ENCODE assay signal across 9 cellular contexts in the genomic region with DNA sequence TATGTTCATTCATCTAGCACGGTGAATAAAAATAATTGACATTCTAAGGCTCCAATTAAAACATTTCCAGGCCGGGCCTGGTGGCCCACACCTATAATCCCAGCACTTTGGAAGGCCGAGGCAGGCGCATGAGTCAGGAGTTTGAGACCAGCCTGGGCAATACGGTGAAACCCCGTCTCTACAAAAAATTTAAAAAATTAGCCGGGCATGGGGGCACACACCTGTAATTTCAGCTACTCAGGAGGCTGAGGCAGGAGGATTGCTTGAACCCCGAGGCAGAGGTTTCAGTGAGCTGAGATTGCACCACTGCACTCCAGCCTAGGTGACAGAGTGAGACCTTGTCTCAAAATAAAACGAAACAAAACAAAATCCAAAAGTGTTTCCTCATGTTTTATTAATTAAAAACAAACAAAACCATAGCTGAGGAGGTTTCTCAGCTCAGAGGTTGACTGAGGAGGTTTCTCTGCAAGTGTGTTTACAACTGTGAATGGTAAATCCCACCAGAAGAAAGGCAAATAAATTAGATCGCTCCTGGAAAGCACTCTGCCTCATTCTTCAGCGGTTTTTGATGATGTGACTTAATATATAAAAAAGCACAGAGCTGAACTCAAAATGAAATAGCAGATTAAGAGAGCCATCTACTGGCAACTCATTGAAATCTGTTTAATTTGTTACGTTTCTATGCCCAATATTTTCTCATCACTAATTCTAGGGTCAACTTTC. TPM values are rescaled to one million over a fixed set of nuclear protein-coding genes. Genes with fewer than 3 reads are reported as not detected.
DNase-seq lines count a peak whose midpoint lies in the region; ATAC-seq, FAIRE-seq and TF ChIP-seq lines count a peak whose summit lies in the region.
"Had no signal": no experiment of that assay in that cellular context is flagged by ENCODE, and none has a peak within 500 bp of the region (broad histone marks: within the 10 kb centered on the region; RNA-seq: fewer than 3 reads in every experiment).

No MANE protein-coding gene starts in this region.

- in situ Hi-C loops in Panc1 (cut with HindIII; ENCODE audit: low pct_unique_long_range_greater_than_20kb, low sequenced_read_pairs) = no loop called here

- H2AFZ ChIP-seq in endothelial cell of umbilical vein (ENCODE audit: low read depth, low read length) = peak overlapping the region; percentile 80

- H3K9me1 ChIP-seq in endothelial cell of umbilical vein (replicated peaks; ENCODE audit: control insufficient read depth, extremely low read depth, insufficient read depth, low read length) = no peaks in the 10 kb centered on the region

- H3K4me1 Mint-ChIP-seq in nephron progenitor cell = no peaks in the 10 kb centered on the region

- DNase-seq in DMS53 (lab: John Stamatoyannopoulos, UW) (peak; percentile 85), HuH-7.5 (ENCODE audit: low spot score) (peak; percentile 22), Panc1 (ENCODE audit: low read depth, low spot score) (peak; percentile 51), endothelial cell of umbilical vein (ENCODE audit: low read depth, low spot score) (peak; percentile 58), nephron progenitor cell (no peak)
- DNase-seq in stimulated activated CD4-positive, alpha-beta T cell treated with anti-CD3 and anti-CD28 coated beads, Interleukin-15, amount 100 ng/mL, for 24 hours = no peak

- H3K36me3 ChIP-seq in Panc1 (ENCODE audit: control insufficient read depth, insufficient read depth, low read length) (no peaks in the 10 kb centered on the region), endothelial cell of umbilical vein (ENCODE audit: control insufficient read depth in 2 of 2, extremely low read depth in 1 of 2, insufficient read depth in 2 of 2, low read length in 2 of 2) (no peaks in the 10 kb centered on the region)
- H3K36me3 ChIP-seq: SJSA1 had no signal

- BruUV-seq in Panc1 (replicated peaks; lab: Mats Ljungman, UMichigan) = no TSS peak
- BruUV-seq in endothelial cell of umbilical vein (replicated peaks; lab: Mats Ljungman, UMichigan) = no TSS peak

- no peaks in the 10 kb centered on the region for H3K79me2 ChIP-seq in endothelial cell of umbilical vein (ENCODE audit: control insufficient read depth, insufficient read depth, low read length)

- CTCF ChIA-PET in Panc1 (lab: Charles Lee) = interaction anchor here (0.6 to 1.7 kb wide), 5 partner anchors 10 to 611 kb away, joined by 3 to 7 read pairs (median 7); no protein-coding TSS in a partner anchor
- CTCF ChIA-PET in endothelial cell of umbilical vein (lab: Charles Lee) = interaction anchor here (0.5 to 5.9 kb wide), 51 partner anchors 8 to 664 kb away, joined by 3 to 195 read pairs (median 4); no protein-coding TSS in a partner anchor

- H3K4me3 ChIP-seq in Panc1 (ENCODE audit: low read depth in 2 of 2, low read length in 2 of 2) (peak overlapping the region in 1 of 2 experiments; percentile 3; a peak in 1 of 4 replicates), endothelial cell of umbilical vein (replicated peaks in 1 of 3; ENCODE audit: insufficient read depth in 1 of 3, low read depth in 1 of 3, low read length in 3 of 3) (no peak overlapping the region)
- H3K4me3 ChIP-seq: SJSA1 had no signal

- peak; percentile 82 for FAIRE-seq in endothelial cell of umbilical vein (lab: Jason Lieb, UNC)

- H3K9ac ChIP-seq in endothelial cell of umbilical vein (replicated peaks; ENCODE audit: extremely low read depth, insufficient read depth, low read length) = no peak overlapping the region

- H4K20me1 ChIP-seq in endothelial cell of umbilical vein (replicated peaks; ENCODE audit: control insufficient read depth, extremely low read depth, insufficient read depth, low read length) = no peaks in the 10 kb centered on the region

- intact Hi-C loops in Panc1 (cut with micrococcal nuclease; ENCODE audit: unreplicated experiment) = loop anchor here (1.0 kb wide), 1 partner anchor 216 kb away; no protein-coding TSS in a partner anchor
- intact Hi-C loops in endothelial cell of umbilical vein (cut with micrococcal nuclease) = loop anchor here (1.0 to 5.0 kb wide), 6 partner anchors 216 to 571 kb away; partner anchors contain the start of gene USP1

- H3K4me2 ChIP-seq in endothelial cell of umbilical vein (ENCODE audit: insufficient read depth, low read length) = peak overlapping the region; percentile 52

- H3K27me3 ChIP-seq in Panc1 (ENCODE audit: control insufficient read depth, insufficient read depth, low read length) (no peaks in the 10 kb centered on the region; the same call in 1 of the 2 replicates), endothelial cell of umbilical vein (ENCODE audit: control insufficient read depth in 2 of 2, insufficient read depth in 2 of 2, low read length in 2 of 2) (no peaks in the 10 kb centered on the region)
- H3K27me3 ChIP-seq: SJSA1 had no signal

- H3K27me3 Mint-ChIP-seq in nephron progenitor cell (ENCODE audit: low read depth, poor library complexity) = no peaks in the 10 kb centered on the region

- TF ChIP-seq CTCF in Panc1 (IDR thresholded peaks at IDR 0.05) = peak; percentile 65; the same call in 1 of the 2 replicates
- peak; percentile 30 to 31 for TF ChIP-seq CTCF in endothelial cell of umbilical vein (IDR thresholded peaks at IDR 0.05; ENCODE audit: extremely low read depth in 1 of 2, insufficient read depth in 1 of 2, low read depth in 1 of 2, low read length in 2 of 2)
- TF ChIP-seq CTCF in nephron progenitor cell (IDR thresholded peaks at IDR 0.05) = peak; percentile 52

- H3K36me3 Mint-ChIP-seq in nephron progenitor cell (ENCODE audit: low read depth) = peaks cover 13% of the 10 kb centered on the region

- H3K4me3 Mint-ChIP-seq in nephron progenitor cell = no peak overlapping the region

- H3K4me1 ChIP-seq in Panc1 (ENCODE audit: control insufficient read depth, insufficient read depth, low read length) = no peaks in the 10 kb centered on the region
- no peaks in the 10 kb centered on the region for H3K4me1 ChIP-seq in endothelial cell of umbilical vein (ENCODE audit: control insufficient read depth, extremely low read depth, insufficient read depth, low read length)
- H3K4me1 ChIP-seq: SJSA1 had no signal

- H3K27ac Mint-ChIP-seq in nephron progenitor cell = no peak overlapping the region

- H3K9me3 ChIP-seq in Panc1 (ENCODE audit: control insufficient read depth, insufficient read depth, low read depth, low read length) = no peaks in the 10 kb centered on the region
- H3K9me3 ChIP-seq in endothelial cell of umbilical vein (replicated peaks; ENCODE audit: control insufficient read depth, insufficient read depth, low read length) = no peaks in the 10 kb centered on the region
- H3K9me3 ChIP-seq: SJSA1 had no signal

- no peak for TF ChIP-seq POLR2A in endothelial cell of umbilical vein (IDR thresholded peaks at IDR 0.05; ENCODE audit: low read depth, low read length)

- ATAC-seq in Panc1 (peak; percentile 65; the same call in 1 of the 2 replicates), HG02970 (IDR thresholded peaks at IDR 0.05; ENCODE audit: low FRiP score, unreplicated experiment) (no peak), HG03025 (IDR thresholded peaks at IDR 0.05; ENCODE audit: low FRiP score, unreplicated experiment) (no peak)

- dilution Hi-C loops in endothelial cell of umbilical vein (cut with MboI; ENCODE audit: extremely low pct_ligation_motif_present, low sequenced_read_pairs) = no loop called here

- POLR2A ChIA-PET in Panc1 (lab: Charles Lee) = interaction anchor here (0.5 to 0.6 kb wide), 2 partner anchors 254 to 445 kb away, joined by 3 to 5 read pairs; no protein-coding TSS in a partner anchor
- POLR2A ChIA-PET in endothelial cell of umbilical vein (lab: Charles Lee) = no interaction called here

- H3K9me3 Mint-ChIP-seq in nephron progenitor cell = peaks cover 20% of the 10 kb centered on the region

- H3K27ac ChIP-seq in Panc1 (ENCODE audit: low read length) (no peak overlapping the region), endothelial cell of umbilical vein (ENCODE audit: insufficient read depth, low read depth, low read length) (no peak overlapping the region)
- H3K27ac ChIP-seq: SJSA1 had no signal

TF ChIP-seq in endothelial cell of umbilical vein, 7 proteins besides CTCF, POLR2A, EP300 and RAD21:
- TF ChIP-seq EZH2 (IDR thresholded peaks at IDR 0.05; ENCODE audit: borderline replicate concordance, low read depth, low read length, severe bottlenecking) (no peak), GATA2 (IDR thresholded peaks at IDR 0.05; ENCODE audit: insufficient read depth, insufficient read length, low read depth, low read length) (no peak), JUN (IDR thresholded peaks at IDR 0.05; ENCODE audit: borderline replicate concordance, insufficient read depth, insufficient read length, low read depth) (no peak), FOS (IDR thresholded peaks at IDR 0.05; ENCODE audit: borderline replicate concordance, insufficient read depth, low read length) (no peak), POLR2AphosphoS5 (IDR thresholded peaks at IDR 0.05; ENCODE audit: insufficient read depth, low read depth, low read length) (no peak), MYC (IDR thresholded peaks at IDR 0.05; ENCODE audit: low read depth, low read length) (no peak)
- TF ChIP-seq, protein P1, sequence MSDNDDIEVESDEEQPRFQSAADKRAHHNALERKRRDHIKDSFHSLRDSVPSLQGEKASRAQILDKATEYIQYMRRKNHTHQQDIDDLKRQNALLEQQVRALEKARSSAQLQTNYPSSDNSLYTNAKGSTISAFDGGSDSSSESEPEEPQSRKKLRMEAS (IDR thresholded peaks at IDR 0.05; ENCODE audit: insufficient read depth, insufficient read length) = no peak

RNA-seq across cellular contexts. Expression of gene ATG4C, which starts 37.7 kb away (rescaled TPM):
- 6.5 TPM for total RNA-seq in Panc1 (2021; ENCODE audit: unreplicated experiment)
- polyA plus RNA-seq in Panc1 (2012; ENCODE audit: insufficient read length) = 7.5 TPM
- total RNA-seq in endothelial cell of umbilical vein = 9.5 and 11.8 TPM in 2 replicates
- polyA plus RNA-seq in endothelial cell of umbilical vein = 1.7 and 2.8 TPM in 2 replicates
- polyA plus RNA-seq in endothelial cell of umbilical vein (2011; cell fraction: cytosol; rRNA removed) = 4.6 and 5.3 TPM in 2 replicates
- polyA plus RNA-seq in endothelial cell of umbilical vein (2011; cell fraction: nucleus; rRNA removed) = 3.7 and 5.4 TPM in 2 replicates
- polyA plus RNA-seq in endothelial cell of umbilical vein (2012) = 8.3 and 9.1 TPM in 2 replicates
- 3.6 and 8.9 TPM in 2 replicates for polyA minus RNA-seq in endothelial cell of umbilical vein
- 6.5 TPM for polyA minus RNA-seq in endothelial cell of umbilical vein (2011; cell fraction: cytosol; rRNA and poly(A)+ RNA removed)
- polyA minus RNA-seq in endothelial cell of umbilical vein (2011; cell fraction: nucleus; rRNA and poly(A)+ RNA removed) = 5.0 and 6.2 TPM in 2 replicates

RNA-seq across cellular contexts. Expression of gene DOCK7, which starts 58.1 kb away (rescaled TPM):
- total RNA-seq in Panc1 (2021; ENCODE audit: unreplicated experiment) (57.2 TPM), endothelial cell of umbilical vein (31.9 and 38.8 TPM in 2 replicates)
- polyA plus RNA-seq in Panc1 (2012; ENCODE audit: insufficient read length) = 29.7 TPM
- polyA plus RNA-seq in endothelial cell of umbilical vein = 8.5 and 9.4 TPM in 2 replicates
- polyA plus RNA-seq in endothelial cell of umbilical vein (2011; cell fraction: cytosol; rRNA removed) = 9.3 and 10.2 TPM in 2 replicates
- 24.6 and 27.4 TPM in 2 replicates for polyA plus RNA-seq in endothelial cell of umbilical vein (2011; cell fraction: nucleus; rRNA removed)
- polyA plus RNA-seq in endothelial cell of umbilical vein (2012) = 38.5 and 44.8 TPM in 2 replicates
- polyA minus RNA-seq in endothelial cell of umbilical vein = 77.4 and 90.9 TPM in 2 replicates
- 15.0 TPM for polyA minus RNA-seq in endothelial cell of umbilical vein (2011; cell fraction: cytosol; rRNA and poly(A)+ RNA removed)
- 101 and 158 TPM in 2 replicates for polyA minus RNA-seq in endothelial cell of umbilical vein (2011; cell fraction: nucleus; rRNA and poly(A)+ RNA removed)

Comparison
In these comparisons a context has a peak if more than half of its experiments do, and no peak if none do; other contexts are left out.
1. DNase-seq: peak in DMS53 (single experiment), HuH-7.5 (single experiment), Panc1 (single experiment) and endothelial cell of umbilical vein (single experiment); none in nephron progenitor cell (single experiment) and stimulated activated CD4-positive, alpha-beta T cell treated with anti-CD3 and anti-CD28 coated beads, Interleukin-15, amount 100 ng/mL, for 24 hours (single experiment).
2. Peak in every context shown above with its lines, with median percentiles within 50 percentile points of each other: CTCF ChIP-seq.